In genomic region chr9:134407123-134407779, GRCh38 we compare ENCODE assay signal across 8 cellular contexts.
DNase-seq lines count a peak whose midpoint lies in the region; ATAC-seq lines count a peak whose summit lies in the region.

No MANE protein-coding gene starts in this region.

- H3K4me2 ChIP-seq in mesenchymal stem cell (ENCODE audit: low read length, poor library complexity, severe bottlenecking) = peak overlapping the region; percentile 40

- H3K27me3 ChIP-seq in ACC112 (ENCODE audit: insufficient read depth, low read length) (no peaks in the 10 kb centered on the region), mesenchymal stem cell (ENCODE audit: control insufficient read depth in 1 of 2, insufficient read depth in 1 of 2, low read length in 2 of 2) (no peaks in the 10 kb centered on the region)
- H3K27me3 ChIP-seq in effector memory CD4-positive, alpha-beta T cell (replicated peaks; ENCODE audit: control insufficient read depth, insufficient read depth, low read length, poor library complexity, severe bottlenecking) = no peaks in the 10 kb centered on the region

- peak overlapping the region; percentile 54 for H4K8ac ChIP-seq in mesenchymal stem cell (ENCODE audit: low read length)

- no peaks in the 10 kb centered on the region for H3K9me3 ChIP-seq in effector memory CD4-positive, alpha-beta T cell (ENCODE audit: control insufficient read depth, low read length)
- H3K9me3 ChIP-seq in mesenchymal stem cell (ENCODE audit: control insufficient read depth, low read length) = no peaks in the 10 kb centered on the region

- H3K14ac ChIP-seq in mesenchymal stem cell (ENCODE audit: low read length in 2 of 2) = peak overlapping the region in 1 of 2 experiments; percentile 78

- H2BK12ac ChIP-seq in mesenchymal stem cell (ENCODE audit: low read length in 2 of 2) = peak overlapping the region; percentile 65 to 90

- H3K27ac ChIP-seq in ACC112 (ENCODE audit: low read depth, low read length) (peak overlapping the region; percentile 81), mesenchymal stem cell (ENCODE audit: low read length, poor library complexity, severe bottlenecking) (peak overlapping the region; percentile 15)
- peak overlapping the region; percentile 14 for H3K27ac ChIP-seq in effector memory CD4-positive, alpha-beta T cell (ENCODE audit: insufficient read depth, low read length, poor library complexity, severe bottlenecking)

- peak overlapping the region; percentile 10 to 85 for H3K4ac ChIP-seq in mesenchymal stem cell (ENCODE audit: low read depth in 1 of 2, low read length in 2 of 2)

- H3K4me3 ChIP-seq in ACC112 (ENCODE audit: low read depth, low read length) = peak overlapping the region; percentile 61
- H3K4me3 ChIP-seq in effector memory CD4-positive, alpha-beta T cell (ENCODE audit: insufficient read depth, low read depth, low read length, poor library complexity, severe bottlenecking) = peak overlapping the region; percentile 50
- peak overlapping the region; percentile 9 to 60 for H3K4me3 ChIP-seq in mesenchymal stem cell (ENCODE audit: insufficient read depth in 1 of 2, low read depth in 1 of 2, low read length in 2 of 2)

- no peaks in the 10 kb centered on the region for H3K36me3 Mint-ChIP-seq in activated CD8-positive, alpha-beta T cell treated with anti-CD3 and anti-CD28 coated beads, Interleukin-2, amount 10 ng/mL, durations not matched to agents 7 days and 5 days (ENCODE audit: low read depth)

- peaks cover 41% of the 10 kb centered on the region for H3K4me1 Mint-ChIP-seq in activated CD8-positive, alpha-beta T cell treated with anti-CD3 and anti-CD28 coated beads, Interleukin-2, amount 10 ng/mL, durations not matched to agents 7 days and 5 days (ENCODE audit: low read depth)

- CTCF ChIA-PET in activated CD8-positive, alpha-beta T cell treated with anti-CD3 and anti-CD28 coated beads, Interleukin-2, amount 10 ng/mL, durations not matched to agents 7 days and 5 days (lab: Charles Lee) = interaction anchor here (0.7 to 1.7 kb wide), 4 partner anchors 11 to 36 kb away, joined by 3 to 6 read pairs (median 4); no protein-coding TSS in a partner anchor

- H3K36me3 ChIP-seq in ACC112 (ENCODE audit: insufficient read depth, low read length) = no peaks in the 10 kb centered on the region; the same call in 1 of the 2 replicates
- H3K36me3 ChIP-seq in effector memory CD4-positive, alpha-beta T cell (ENCODE audit: control insufficient read depth, insufficient read depth, low read length) = no peaks in the 10 kb centered on the region
- peaks cover 22 to 80% of the 10 kb centered on the region in 2 experiments for H3K36me3 ChIP-seq in mesenchymal stem cell (ENCODE audit: control insufficient read depth in 1 of 2, insufficient read depth in 2 of 2, low read depth in 1 of 2, low read length in 2 of 2)

- peak overlapping the region; percentile 88 to 95 for H3K18ac ChIP-seq in mesenchymal stem cell (ENCODE audit: low read depth in 1 of 2, low read length in 2 of 2)

- H3K4me1 ChIP-seq in ACC112 (ENCODE audit: control insufficient read depth, insufficient read depth, low read length, unreplicated experiment) (peaks cover 55% of the 10 kb centered on the region), mesenchymal stem cell (ENCODE audit: control insufficient read depth, insufficient read depth, low read depth, low read length) (peaks cover 60% of the 10 kb centered on the region)
- H3K4me1 ChIP-seq in effector memory CD4-positive, alpha-beta T cell (ENCODE audit: control insufficient read depth, insufficient read depth, low read length, poor library complexity, severe bottlenecking) = peaks cover 52% of the 10 kb centered on the region

- H3K79me2 ChIP-seq in ACC112 (ENCODE audit: control insufficient read depth, insufficient read depth, low read length, unreplicated experiment) = no peaks in the 10 kb centered on the region

- peak overlapping the region; percentile 81 for H3K9ac ChIP-seq in mesenchymal stem cell (ENCODE audit: low read length)

- H2AFZ ChIP-seq in ACC112 (ENCODE audit: low read length, unreplicated experiment) (no peak overlapping the region), mesenchymal stem cell (ENCODE audit: low read depth, low read length) (no peak overlapping the region)

- peak overlapping the region; percentile 55 for H3K27ac Mint-ChIP-seq in activated CD8-positive, alpha-beta T cell treated with anti-CD3 and anti-CD28 coated beads, Interleukin-2, amount 10 ng/mL, durations not matched to agents 7 days and 5 days

- no peaks in the 10 kb centered on the region for H3K9me3 Mint-ChIP-seq in activated CD8-positive, alpha-beta T cell treated with anti-CD3 and anti-CD28 coated beads, Interleukin-2, amount 10 ng/mL, durations not matched to agents 7 days and 5 days (ENCODE audit: insufficient read depth)

- no peak overlapping the region for H2BK5ac ChIP-seq in mesenchymal stem cell (ENCODE audit: low read depth, low read length, poor library complexity, severe bottlenecking)

- DNase-seq in NCI-H69 (lab: John Stamatoyannopoulos, UW) (peak; percentile 94), mesenchymal stem cell (peak; percentile 94)
- DNase-seq in activated CD8-positive, alpha-beta T cell treated with anti-CD3 and anti-CD28 coated beads, Interleukin-2, amount 10 ng/mL, durations not matched to agents 7 days and 5 days = peak; percentile 87
- peak; percentile 51 to 63 (median 55) for DNase-seq in effector memory CD4-positive, alpha-beta T cell
- DNase-seq in stimulated activated CD8-positive, alpha-beta memory T cell treated with anti-CD3 and anti-CD28 coated beads, Interleukin-12 subunit alpha, Interleukin-12 subunit beta, amount 100 ng/mL, for 24 hours (ENCODE audit: extremely low read depth) = peak; percentile 59

- peak overlapping the region; percentile 72 for H2AK5ac ChIP-seq in mesenchymal stem cell (ENCODE audit: low read length, severe bottlenecking)

- H2BK15ac ChIP-seq in mesenchymal stem cell (ENCODE audit: low read depth, poor library complexity, severe bottlenecking) = peak overlapping the region; percentile 78

- WGBS in mesenchymal stem cell = 48% methylated on average over 33 of the region's 33 CpGs

- H3K4me3 Mint-ChIP-seq in activated CD8-positive, alpha-beta T cell treated with anti-CD3 and anti-CD28 coated beads, Interleukin-2, amount 10 ng/mL, durations not matched to agents 7 days and 5 days = peak overlapping the region; percentile 63

- ATAC-seq in GM18867 (IDR thresholded peaks at IDR 0.05; ENCODE audit: unreplicated experiment) = peak; percentile 85
- peak; percentile 65 for ATAC-seq in HG03135 (IDR thresholded peaks at IDR 0.05; ENCODE audit: unreplicated experiment)
- peak; percentile 88 for ATAC-seq in activated CD8-positive, alpha-beta T cell treated with anti-CD3 and anti-CD28 coated beads, Interleukin-2, amount 10 ng/mL, durations not matched to agents 7 days and 5 days

- peak overlapping the region; percentile 92 for H4K91ac ChIP-seq in mesenchymal stem cell (ENCODE audit: low read length)

- H3K23ac ChIP-seq in mesenchymal stem cell (ENCODE audit: low read length in 2 of 2) = peak overlapping the region in 1 of 2 experiments; percentile 78

- H3K79me1 ChIP-seq in mesenchymal stem cell (replicated peaks; ENCODE audit: low read length, poor library complexity, severe bottlenecking) = peaks cover 62% of the 10 kb centered on the region

- peaks cover 12% of the 10 kb centered on the region for H3K27me3 Mint-ChIP-seq in activated CD8-positive, alpha-beta T cell treated with anti-CD3 and anti-CD28 coated beads, Interleukin-2, amount 10 ng/mL, durations not matched to agents 7 days and 5 days (ENCODE audit: low read depth)

- H2BK120ac ChIP-seq in mesenchymal stem cell (ENCODE audit: low read depth, low read length) = peak overlapping the region; percentile 78

- POLR2A ChIA-PET in activated CD8-positive, alpha-beta T cell treated with anti-CD3 and anti-CD28 coated beads, Interleukin-2, amount 10 ng/mL, durations not matched to agents 7 days and 5 days (lab: Charles Lee) = no interaction called here

Comparison
In these comparisons a context has a peak if more than half of its experiments do, and no peak if none do; other contexts are left out.
1. Peak in every context shown above with its lines: DNase-seq, ATAC-seq, H3K4me3 ChIP-seq and H3K27ac ChIP-seq.
2. H3K27ac ChIP-seq: peak in every context shown above with its lines; median percentile 81 in ACC112; 15 in mesenchymal stem cell; 14 in effector memory CD4-positive, alpha-beta T cell.